21 cellular contexts compared by ENCODE assay signal in the genomic region with DNA sequence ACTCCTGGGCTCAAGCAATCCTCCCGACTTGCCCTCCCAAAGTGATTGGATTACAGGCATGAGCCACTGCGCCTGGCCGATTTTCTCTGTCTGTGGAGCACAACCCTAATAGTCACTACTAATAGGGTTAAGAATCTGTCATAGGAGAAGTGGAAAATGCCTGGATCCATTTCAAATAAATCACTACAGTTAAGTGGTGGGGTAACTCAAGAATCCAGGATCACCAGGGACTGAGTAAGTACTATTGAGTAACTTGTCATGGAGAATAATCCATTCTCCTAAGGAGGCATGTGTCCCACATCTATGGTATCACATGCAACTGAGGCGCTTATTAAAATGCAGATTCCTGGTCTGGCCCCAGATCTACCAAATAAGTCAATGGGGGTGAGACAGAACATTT. TPM values are rescaled to one million over a fixed set of nuclear protein-coding genes. Genes with fewer than 3 reads are reported as not detected.
"Had no signal": no experiment of that assay in that cellular context is flagged by ENCODE, and none has a peak within 500 bp of the region (broad histone marks: within the 10 kb centered on the region; RNA-seq: fewer than 3 reads in every experiment).

No MANE protein-coding gene starts in this region.

- H3K27ac ChIP-seq: dorsolateral prefrontal cortex, thyroid gland had no signal

- DNase-seq: activated CD4-positive, alpha-beta memory T cell treated with anti-CD3 and anti-CD28 coated beads, Interleukin-2, amount 10 ng/mL, durations not matched to agents 7 days and 5 days; activated CD4-positive, alpha-beta T cell treated with anti-CD3 and anti-CD28 coated beads for 48 hours; activated CD4-positive, CD25-positive, alpha-beta regulatory T cell; activated naive CD4-positive, alpha-beta T cell treated with anti-CD3 and anti-CD28 coated beads for 36 hours; activated T-cell treated with anti-CD3 and anti-CD28 coated beads, Interleukin-2, amount 50 U/mL, for 24 hours; anterior cingulate cortex; caudate nucleus; dorsolateral prefrontal cortex; hypothalamus; nucleus accumbens; retina; stimulated activated CD4-positive, alpha-beta T cell treated with anti-CD3 and anti-CD28 coated beads, Interleukin-4, amount 100 ng/mL, for 1 hour; T-cell; thyroid gland had no signal

- H3K9me3 ChIP-seq: thyroid gland had no signal

- H3K36me3 ChIP-seq: thyroid gland had no signal

- H3K27me3 ChIP-seq: dorsolateral prefrontal cortex, thyroid gland had no signal

- H3K4me1 ChIP-seq: thyroid gland had no signal

- ATAC-seq: T-cell had no signal

- H3K4me3 ChIP-seq: dorsolateral prefrontal cortex, lung, skin epidermis, thyroid gland had no signal

RNA-seq across cellular contexts. Expression of a gene that starts 53.2 kb away (rescaled TPM):
- total RNA-seq: activated CD4-positive, alpha-beta memory T cell treated with anti-CD3 and anti-CD28 coated beads, Interleukin-2, amount 10 ng/mL, durations not matched to agents 7 days and 5 days; activated naive CD4-positive, alpha-beta T cell treated with anti-CD3 and anti-CD28 coated beads for 36 hours; fibroblast of lung; frontal cortex; lung; mesothelial cell of epicardium; natural killer cell treated with Interleukin-12 subunit alpha and Interleukin-12 subunit beta and Interleukin-15 and Interleukin-18, amount 100 ng/mL, for 72 hours; T-cell; thyroid gland had no signal
- polyA plus RNA-seq: fibroblast of lung, keratinocyte, lung had no signal
